Comparison of ENCODE assay signal across 8 cellular contexts in the genomic region with DNA sequence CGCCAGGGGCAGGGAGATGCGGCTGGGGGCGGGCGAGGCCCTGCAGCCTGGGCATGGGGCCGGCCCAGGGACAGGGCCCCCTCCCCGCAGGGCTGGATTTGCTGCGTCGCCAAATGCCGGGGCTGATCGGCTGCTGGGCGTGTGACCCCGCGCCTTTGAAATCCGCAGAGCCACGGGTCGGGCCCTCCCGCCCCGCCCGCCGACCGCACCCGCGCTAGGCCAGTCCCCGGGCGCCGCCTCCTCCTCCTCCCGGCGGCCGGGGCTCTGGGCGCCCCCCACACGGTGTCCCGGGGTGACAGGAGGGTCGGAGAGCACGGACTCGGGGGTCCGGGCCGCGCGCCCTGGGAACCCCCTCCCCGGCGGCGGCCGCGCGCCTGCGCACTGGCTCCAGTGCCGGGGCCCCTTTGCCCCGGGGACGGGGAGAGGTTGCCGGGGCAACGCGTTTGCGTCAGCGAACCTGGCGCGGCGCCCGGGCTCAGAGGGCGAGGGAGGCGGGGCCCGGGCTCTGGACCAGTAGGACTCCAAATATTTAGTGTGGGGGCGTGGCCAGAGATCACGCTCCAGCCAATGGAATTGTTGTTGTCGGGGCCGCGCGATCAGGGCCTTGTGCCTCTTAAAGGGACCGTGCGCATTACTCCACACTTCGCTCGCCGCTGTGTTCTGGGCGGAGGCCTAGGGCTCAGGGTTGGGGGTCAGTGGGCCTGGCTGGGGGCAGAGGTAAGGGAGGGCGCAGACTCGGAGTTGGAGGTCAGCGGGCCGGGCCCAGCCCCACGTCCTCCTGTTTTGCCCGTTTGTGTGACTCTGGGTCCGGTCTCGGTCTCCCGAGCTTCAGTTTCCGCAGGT. TPM values are rescaled to one million over a fixed set of nuclear protein-coding genes. Genes with fewer than 3 reads are reported as not detected.
A peak's percentile ranks its signal among the peaks of the same experiment; 100 is the strongest.
DNase-seq lines count a peak whose midpoint lies in the region; ATAC-seq and TF ChIP-seq lines count a peak whose summit lies in the region.

No MANE protein-coding gene starts in this region.

- intact Hi-C loops in right cardiac atrium (cut with DNase I): no loop called here
- intact Hi-C loops in uterus (cut with DNase I; ENCODE audit: low total_unique reads): no loop called here

- WGBS in right cardiac atrium: under 1% methylated on average over 82 of the region's 83 CpGs

- H3K9me3 ChIP-seq in right cardiac atrium (ENCODE audit: control insufficient read depth, low read length) (no peaks in the 10 kb centered on the region), uterus (no peaks in the 10 kb centered on the region)

- ATAC-seq in GM18499 (IDR thresholded peaks at IDR 0.05; ENCODE audit: insufficient read depth, unreplicated experiment) (peak; percentile 63), HG02938 (IDR thresholded peaks at IDR 0.05; ENCODE audit: unreplicated experiment) (peak; percentile 74), right cardiac atrium (peak; percentile 87 to 88)

- TF ChIP-seq CTCF in uterus (IDR thresholded peaks at IDR 0.05): peak in 1 of 4 experiments; percentile 8

- H3K27ac ChIP-seq in right cardiac atrium (ENCODE audit: low read length) (peak overlapping the region; percentile 92), uterus (peak overlapping the region; percentile 98 to 100)

- TF ChIP-seq POLR2A in uterus (IDR thresholded peaks at IDR 0.05): peak; percentile 97 to 98

- H3K27me3 ChIP-seq in right cardiac atrium (ENCODE audit: control insufficient read depth, insufficient read depth): no peaks in the 10 kb centered on the region
- no peaks in the 10 kb centered on the region for H3K27me3 ChIP-seq in uterus

- peak; percentile 98 to 100 for DNase-seq in NCI-H187 (lab: John Stamatoyannopoulos, UW)
- DNase-seq in T-helper 2 cell: peak; percentile 98 to 100 (median 99)
- peak; percentile 78 to 100 (median 98) for DNase-seq in anterior cingulate cortex (lab: John Stamatoyannopoulos, UW)
- peak; percentile 99 to 100 (median 99) for DNase-seq in right cardiac atrium
- DNase-seq in pulmonary artery endothelial cell (ENCODE audit: low read depth, low spot score): peak; percentile 89
- peak; percentile 99 for DNase-seq in uterus

- no peaks in the 10 kb centered on the region for H3K36me3 ChIP-seq in uterus

- H3K4me3 ChIP-seq in right cardiac atrium (ENCODE audit: low read length) (peak overlapping the region; percentile 69), uterus (peak overlapping the region; percentile 57 to 61)

- H3K4me1 ChIP-seq in right cardiac atrium (ENCODE audit: control insufficient read depth, insufficient read depth, low read length): peaks cover 12% of the 10 kb centered on the region
- peaks cover 13 to 27% of the 10 kb centered on the region in 2 donors for H3K4me1 ChIP-seq in uterus

RNA-seq across cellular contexts. Expression of a gene that starts 10.3 kb away (rescaled TPM):
- total RNA-seq in right cardiac atrium (100 to 1,000 TPM in 3 of 4 donors, 10 to 100 TPM in 1; 96.9 to 151 (median 122) TPM), pulmonary artery endothelial cell (85.2 and 170 TPM in 2 replicates), uterus (100 to 1,000 TPM in 2 of 4 donors, 10 to 100 TPM in 2; 34.6 to 155 (median 81.7) TPM)
- 75.9 TPM for polyA plus RNA-seq in right cardiac atrium

RNA-seq across cellular contexts. Expression of a gene that starts 34.8 kb away (rescaled TPM):
- 10 to 100 TPM; 20.9 to 27.0 (median 21.8) TPM for total RNA-seq in right cardiac atrium
- 9.5 TPM for polyA plus RNA-seq in right cardiac atrium
- total RNA-seq in pulmonary artery endothelial cell: 18.7 and 25.5 TPM in 2 replicates
- total RNA-seq in uterus: 10 to 100 TPM; 10.2 to 81.4 (median 20.7) TPM

RNA-seq across cellular contexts. Expression of a gene that starts 35.4 kb away (rescaled TPM):
- total RNA-seq in right cardiac atrium (1 to 10 TPM; 1.1 to 3.3 (median 2.3) TPM), pulmonary artery endothelial cell (0.46 and 0.74 TPM in 2 replicates), uterus (10 to 100 TPM in 1 of 4 donors, 1 to 10 TPM in 3; 1.5 to 86.1 (median 5.7) TPM)
- polyA plus RNA-seq in right cardiac atrium: 2.7 TPM

RNA-seq across cellular contexts. Expression of a gene that starts 45.8 kb away (rescaled TPM):
- total RNA-seq in right cardiac atrium (10 to 100 TPM; 52.7 to 68.4 (median 62.2) TPM), pulmonary artery endothelial cell (52.9 and 61.7 TPM in 2 replicates), uterus (100 to 1,000 TPM in 1 of 4 donors, 10 to 100 TPM in 3; 48.2 to 105 (median 61.8) TPM)
- 39.3 TPM for polyA plus RNA-seq in right cardiac atrium

Comparison
In these comparisons a context has a peak if more than half of its experiments do, and no peak if none do; other contexts are left out.
1. Peak in every context shown above with its lines: DNase-seq, ATAC-seq, H3K4me3 ChIP-seq and H3K27ac ChIP-seq.